Comparison of ENCODE assay signal across 1 cellular context in the genomic region with DNA sequence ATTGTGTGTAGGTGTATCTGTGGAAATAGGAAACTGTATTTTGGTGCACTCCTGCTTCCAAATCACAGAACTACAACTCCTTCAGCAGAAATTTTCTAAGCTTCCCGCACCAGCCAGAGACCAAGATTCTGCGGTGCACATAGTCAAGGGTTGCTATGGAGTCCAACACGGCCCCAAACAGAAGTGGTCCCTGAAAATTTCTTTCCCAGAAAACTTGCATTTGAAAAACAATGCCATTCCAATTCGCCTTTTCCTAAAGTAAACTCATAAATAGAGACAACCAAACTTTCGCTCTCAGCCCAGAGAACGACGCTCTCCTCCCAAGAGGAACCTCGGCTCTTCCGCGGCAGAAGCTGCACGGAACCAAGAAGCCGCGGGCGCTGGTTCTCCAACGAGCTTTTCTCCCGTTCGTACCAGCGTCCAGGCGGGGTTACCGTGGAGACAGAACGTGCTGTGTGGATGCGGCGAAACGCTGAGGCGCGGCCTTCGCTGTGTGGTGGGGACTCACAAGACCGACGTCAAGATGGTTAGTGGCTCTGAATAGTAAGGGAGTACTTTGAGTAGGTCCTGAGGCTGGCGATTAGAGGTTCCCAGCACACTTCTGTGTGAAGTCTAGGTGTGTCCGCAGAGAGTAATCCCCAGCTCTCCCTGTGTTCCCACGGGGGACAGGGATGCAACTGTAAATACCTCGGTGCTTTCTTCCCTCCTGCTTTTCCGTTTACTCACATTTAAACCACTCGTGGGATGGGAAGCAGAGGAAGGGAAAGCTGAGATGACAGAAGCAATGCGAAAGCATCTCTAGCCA.
TF ChIP-seq lines count a peak whose summit lies in the region.

No MANE protein-coding gene starts in this region.

TF ChIP-seq in H1, 55 proteins besides CTCF, POLR2A, EP300 and RAD21 (continued from another document):
- TF ChIP-seq RFX5 (IDR thresholded peaks at IDR 0.05; ENCODE audit: borderline replicate concordance, low read depth, low read length), result no peak; the same call in 1 of the 2 replicates
